In genomic region chr7:19772858-19773337, GRCh38 we compare ENCODE assay signal across 10 cellular contexts. TPM values are rescaled to one million over a fixed set of nuclear protein-coding genes. Genes with fewer than 3 reads are reported as not detected.
DNase-seq lines count a peak whose midpoint lies in the region; ATAC-seq and TF ChIP-seq lines count a peak whose summit lies in the region.
"Had no signal": no experiment of that assay in that cellular context is flagged by ENCODE, and none has a peak within 500 bp of the region (broad histone marks: within the 10 kb centered on the region; RNA-seq: fewer than 3 reads in every experiment).

No MANE protein-coding gene starts in this region.

- H3K4me3 ChIP-seq in adrenal gland: peak overlapping the region in 1 of 4 donors; percentile 35
- H3K4me3 ChIP-seq in suprapubic skin: peak overlapping the region; percentile 22

- 0 to 2% (median 1%) methylated on average over 13 to 27 of the region's 27 CpGs for WGBS in adrenal gland, 4 donors
- WGBS in suprapubic skin: 2% methylated on average over 27 of the region's 27 CpGs

- TF ChIP-seq POLR2A in adrenal gland (IDR thresholded peaks at IDR 0.05) (no peak), suprapubic skin (IDR thresholded peaks at IDR 0.05) (no peak)

- H3K36me3 ChIP-seq in adrenal gland (replicated peaks in 1 of 2): no peaks in the 10 kb centered on the region
- no peaks in the 10 kb centered on the region for H3K36me3 ChIP-seq in suprapubic skin

- H3K9me3 ChIP-seq in adrenal gland (replicated peaks in 1 of 3) (no peaks in the 10 kb centered on the region), suprapubic skin (no peaks in the 10 kb centered on the region)

- H3K27me3 ChIP-seq in adrenal gland (peaks cover 36% of the 10 kb centered on the region), suprapubic skin (peaks cover 54% of the 10 kb centered on the region)

- peak; percentile 60 for DNase-seq in NCI-H82 (lab: John Stamatoyannopoulos, UW)
- no peak for DNase-seq in NCI-H82 treated with DMSO at 0.1 percent for 48 hours (lab: John Stamatoyannopoulos, UW; ENCODE audit: unreplicated experiment)
- DNase-seq in adrenal gland: peak in 6 of 7 donors; percentile 24 to 36 (median 31)
- peak; percentile 85 for DNase-seq in islet precursor cell
- DNase-seq in suprapubic skin (ENCODE audit: low spot score in 2 of 2): peak in 1 of 2 donors; percentile 56
- no peak for DNase-seq in NCI-H1436 treated with DMSO at 0.1 percent for 48 hours (lab: John Stamatoyannopoulos, UW)

- intact Hi-C loops in adrenal gland (cut with DNase I): no loop called here

- TF ChIP-seq EP300 in suprapubic skin (IDR thresholded peaks at IDR 0.05): no peak

- ATAC-seq in HG02885 (IDR thresholded peaks at IDR 0.05; ENCODE audit: poor library complexity, unreplicated experiment) (no peak), GM21786 (IDR thresholded peaks at IDR 0.05; ENCODE audit: unreplicated experiment) (no peak)

- TF ChIP-seq CTCF in adrenal gland (IDR thresholded peaks at IDR 0.05): no peak
- no peak for TF ChIP-seq CTCF in suprapubic skin (IDR thresholded peaks at IDR 0.05)

- H3K27ac ChIP-seq in adrenal gland (no peak overlapping the region), suprapubic skin (no peak overlapping the region)

- H3K4me1 ChIP-seq in adrenal gland (replicated peaks in 1 of 2) (peaks cover 0 to 10% of the 10 kb centered on the region in 2 donors), suprapubic skin (peaks cover 14% of the 10 kb centered on the region)

RNA-seq across cellular contexts. Expression of gene TMEM196, which starts 0.5 kb away (rescaled TPM):
- total RNA-seq in adrenal gland (1 to 10 TPM in 1 of 8 donors, under 1 TPM in 6, not detected in 1; 0.06 to 1.1 (median 0.11) TPM), suprapubic skin (not detected)
- under 1 TPM; 0.16 to 0.46 (median 0.34) TPM for polyA plus RNA-seq in adrenal gland
- total RNA-seq: lung microvascular endothelial cell had no signal
- polyA plus RNA-seq: BJ had no signal

Comparison
In these comparisons a context has a peak if more than half of its experiments do, and no peak if none do; other contexts are left out.
1. DNase-seq: peak in NCI-H82 (single experiment), adrenal gland (6 of 7) and islet precursor cell (single experiment); none in NCI-H82 treated with DMSO at 0.1 percent for 48 hours (single experiment) and NCI-H1436 treated with DMSO at 0.1 percent for 48 hours (single experiment).